In genomic region chr11:119680899-119681370, GRCh38 we compare ENCODE assay signal across 15 cellular contexts. TPM values are rescaled to one million over a fixed set of nuclear protein-coding genes. Genes with fewer than 3 reads are reported as not detected.
DNase-seq lines count a peak whose midpoint lies in the region; ATAC-seq and TF ChIP-seq lines count a peak whose summit lies in the region.
"Had no signal": no experiment of that assay in that cellular context is flagged by ENCODE, and none has a peak within 500 bp of the region (broad histone marks: within the 10 kb centered on the region; RNA-seq: fewer than 3 reads in every experiment).

No MANE protein-coding gene starts in this region.

- intact Hi-C loops in mammary epithelial cell (cut with micrococcal nuclease), result loop anchor here (1.0 kb wide), 1 partner anchor 48 kb away; the partner anchor contains the start of gene NECTIN1

- no TSS peak for BruUV-seq in mammary epithelial cell (replicated peaks; lab: Mats Ljungman, UMichigan)

- TF ChIP-seq POLR2A in NB4 (IDR thresholded peaks at IDR 0.05; ENCODE audit: extremely low read depth, insufficient read length), result no peak

- peaks cover 19% of the 10 kb centered on the region in 2 donors for H3K36me3 Mint-ChIP-seq in stimulated activated naive B cell treated with anti-CD40 and anti-IgM and Interleukin-4, amounts not matched to agents 10 μg/mL and 1 μg/mL and 100 μg/mL, for 72 hours
- H3K36me3 Mint-ChIP-seq in endothelial cell (ENCODE audit: low read depth, unreplicated experiment), result peaks cover 18% of the 10 kb centered on the region

- H3K9ac ChIP-seq in mammary epithelial cell (ENCODE audit: insufficient read depth, low read length) (no peak overlapping the region), SK-N-SH (no peak overlapping the region)

- no peak for ATAC-seq in stimulated activated naive B cell treated with anti-CD40 and anti-IgM and Interleukin-4, amounts not matched to agents 10 μg/mL and 1 μg/mL and 100 μg/mL, for 72 hours (replicated peaks)
- ATAC-seq: stimulated activated naive CD8-positive, alpha-beta T cell treated with anti-CD3 and anti-CD28 coated beads, Interleukin-15, Interleukin-2, amounts not matched to agents 100 U/mL and 50 U/mL, for 24 hours had no signal

- H3K36me3 ChIP-seq in mammary epithelial cell (ENCODE audit: insufficient read depth, low read length) (peaks cover 26% of the 10 kb centered on the region), SK-N-SH (replicated peaks in 1 of 2; ENCODE audit: control insufficient read depth in 1 of 2, insufficient read depth in 2 of 2, low read length in 1 of 2) (peaks cover 0 to 3% of the 10 kb centered on the region in 2 experiments)

- no peak overlapping the region for H3K4me3 Mint-ChIP-seq in stimulated activated naive B cell treated with anti-CD40 and anti-IgM and Interleukin-4, amounts not matched to agents 10 μg/mL and 1 μg/mL and 100 μg/mL, for 72 hours
- no peak overlapping the region for H3K4me3 Mint-ChIP-seq in endothelial cell (ENCODE audit: unreplicated experiment)
- H3K4me3 Mint-ChIP-seq: activated T-helper 1 cell treated with anti-CD3 and anti-CD28 coated beads, Interleukin-12 subunit alpha, Interleukin-12 subunit beta, Interleukin-2, Interleukin-4 antibody, amounts not matched to agents 30 ng/mL and 10 ng/mL and 1 ng/mL, durations not matched to agents 14 hours and 24 hours and 36 hours had no signal

- H2AFZ ChIP-seq in mammary epithelial cell (ENCODE audit: low read depth, low read length) (no peak overlapping the region), SK-N-SH (ENCODE audit: low read depth) (no peak overlapping the region)

- H3K4me2 ChIP-seq in mammary epithelial cell (ENCODE audit: insufficient read depth, low read depth, low read length), result peak overlapping the region; percentile 3
- H3K4me2 ChIP-seq in SK-N-SH, result no peak overlapping the region

- CTCF ChIA-PET in mammary epithelial cell (lab: Charles Lee; ENCODE audit: low non-redundant PET), result interaction anchor here (0.6 kb wide), 1 partner anchor 12 kb away, joined by 3 read pairs; no protein-coding TSS in a partner anchor
- CTCF ChIA-PET in SK-N-SH (lab: Yijun Ruan, JAX), result interaction anchor here (0.7 to 2.3 kb wide), 6 partner anchors 10 to 430 kb away, joined by 3 to 12 read pairs (median 4); partner anchors contain the start of gene NECTIN1

- TF ChIP-seq CTCF in NB4 (IDR thresholded peaks at IDR 0.05; ENCODE audit: low read depth, low read length) (no peak), mammary epithelial cell (conservative IDR thresholded peaks at IDR 0.05 in 1 of 2, IDR thresholded peaks at IDR 0.05 in 1 of 2; ENCODE audit: extremely low read depth in 1 of 2, insufficient read depth in 1 of 2, low read depth in 1 of 2, low read length in 2 of 2) (no peak), endothelial cell (IDR thresholded peaks at IDR 0.05; ENCODE audit: unreplicated experiment) (no peak), SK-N-SH (IDR thresholded peaks at IDR 0.05) (no peak)

- peak overlapping the region; percentile 82 for H3K27ac Mint-ChIP-seq in stimulated activated naive B cell treated with anti-CD40 and anti-IgM and Interleukin-4, amounts not matched to agents 10 μg/mL and 1 μg/mL and 100 μg/mL, for 72 hours
- no peak overlapping the region for H3K27ac Mint-ChIP-seq in endothelial cell (ENCODE audit: unreplicated experiment)
- H3K27ac Mint-ChIP-seq: activated T-helper 1 cell treated with anti-CD3 and anti-CD28 coated beads, Interleukin-12 subunit alpha, Interleukin-12 subunit beta, Interleukin-2, Interleukin-4 antibody, amounts not matched to agents 30 ng/mL and 10 ng/mL and 1 ng/mL, durations not matched to agents 14 hours and 24 hours and 36 hours had no signal

- H3K79me2 ChIP-seq in mammary epithelial cell (ENCODE audit: insufficient read depth, low read length) (peaks cover 98% of the 10 kb centered on the region), SK-N-SH (ENCODE audit: insufficient read depth) (no peaks in the 10 kb centered on the region; the same call in 1 of the 2 replicates)

- no peak overlapping the region for H3K4me3 ChIP-seq in NB4 (ENCODE audit: low read depth, low read length)
- H3K4me3 ChIP-seq in mammary epithelial cell (replicated peaks in 1 of 3; ENCODE audit: insufficient read depth in 1 of 3, low read depth in 2 of 3, low read length in 3 of 3), result no peak overlapping the region
- no peak overlapping the region for H3K4me3 ChIP-seq in SK-N-SH (ENCODE audit: low read depth in 2 of 2, low read length in 1 of 2)
- H3K4me3 ChIP-seq: SJSA1 had no signal

- H3K4me1 Mint-ChIP-seq in stimulated activated naive B cell treated with anti-CD40 and anti-IgM and Interleukin-4, amounts not matched to agents 10 μg/mL and 1 μg/mL and 100 μg/mL, for 72 hours, result peaks cover 5 to 10% of the 10 kb centered on the region in 2 donors
- H3K4me1 Mint-ChIP-seq in endothelial cell (ENCODE audit: unreplicated experiment), result peaks cover 36% of the 10 kb centered on the region

- H4K20me1 ChIP-seq in mammary epithelial cell (ENCODE audit: insufficient read depth, low read length) (no peaks in the 10 kb centered on the region), SK-N-SH (ENCODE audit: insufficient read depth) (no peaks in the 10 kb centered on the region)

- H3K9me3 ChIP-seq in mammary epithelial cell (replicated peaks; ENCODE audit: insufficient read depth, low read length), result peaks cover 9% of the 10 kb centered on the region
- H3K9me3 ChIP-seq in SK-N-SH, result no peaks in the 10 kb centered on the region
- H3K9me3 ChIP-seq: SJSA1 had no signal

- no peaks in the 10 kb centered on the region for H3F3A ChIP-seq in SK-N-SH (replicated peaks; ENCODE audit: insufficient read depth)

- H3K9me3 Mint-ChIP-seq in stimulated activated naive B cell treated with anti-CD40 and anti-IgM and Interleukin-4, amounts not matched to agents 10 μg/mL and 1 μg/mL and 100 μg/mL, for 72 hours, result peaks cover 9 to 11% of the 10 kb centered on the region in 2 donors
- H3K9me3 Mint-ChIP-seq in endothelial cell (ENCODE audit: unreplicated experiment), result no peaks in the 10 kb centered on the region
- H3K9me3 Mint-ChIP-seq: activated T-helper 1 cell treated with anti-CD3 and anti-CD28 coated beads, Interleukin-12 subunit alpha, Interleukin-12 subunit beta, Interleukin-2, Interleukin-4 antibody, amounts not matched to agents 30 ng/mL and 10 ng/mL and 1 ng/mL, durations not matched to agents 14 hours and 24 hours and 36 hours had no signal

- peak; percentile 61 for DNase-seq in NB4 (ENCODE audit: low read depth)
- DNase-seq in mammary epithelial cell, result no peak
- peak; percentile 16 for DNase-seq in iris pigment epithelial cell (ENCODE audit: low read depth)
- DNase-seq in stimulated activated naive B cell treated with anti-CD40 and anti-IgM and Interleukin-4, amounts not matched to agents 10 μg/mL and 1 μg/mL and 100 μg/mL, for 72 hours, result no peak
- DNase-seq in NCI-H1694 (lab: John Stamatoyannopoulos, UW), result no peak
- DNase-seq in endothelial cell (ENCODE audit: low spot score), result no peak
- DNase-seq in NCI-H2171 (lab: John Stamatoyannopoulos, UW), result no peak
- no peak for DNase-seq in SK-N-SH
- DNase-seq: activated CD4-positive, alpha-beta T cell treated with anti-CD3 and anti-CD28 coated beads for 48 hours; kidney glomerular epithelial cell; NCI-H510A treated with DMSO at 0.1 percent for 48 hours; stimulated activated CD4-positive, alpha-beta T cell treated with anti-CD3 and anti-CD28 coated beads, Interleukin-1b, Interleukin-23, amount 100 ng/mL, for 48 hours; stimulated activated naive CD8-positive, alpha-beta T cell treated with anti-CD3 and anti-CD28 coated beads, Interleukin-15, Interleukin-2, amounts not matched to agents 100 U/mL and 50 U/mL, for 24 hours had no signal

- POLR2A ChIA-PET in SK-N-SH (lab: Yijun Ruan, JAX), result no interaction called here

- in situ Hi-C loops in mammary epithelial cell (cut with MboI; ENCODE audit: low sequenced_read_pairs in 2 of 2), result no loop called here

- WGBS in mammary epithelial cell (ENCODE audit: low coverage, missing lambda C conversion rate), result 28% methylated on average over 5 of the region's 5 CpGs
- WGBS in SK-N-SH (ENCODE audit: low lambda C conversion rate), result 85% methylated on average over 4 of the region's 5 CpGs

- H3K27me3 ChIP-seq in mammary epithelial cell (ENCODE audit: insufficient read depth, low read length) (no peaks in the 10 kb centered on the region), SK-N-SH (ENCODE audit: insufficient read depth) (no peaks in the 10 kb centered on the region)
- H3K27me3 ChIP-seq: SJSA1 had no signal

- no peaks in the 10 kb centered on the region for H3K27me3 Mint-ChIP-seq in stimulated activated naive B cell treated with anti-CD40 and anti-IgM and Interleukin-4, amounts not matched to agents 10 μg/mL and 1 μg/mL and 100 μg/mL, for 72 hours
- peaks cover 8% of the 10 kb centered on the region for H3K27me3 Mint-ChIP-seq in endothelial cell (ENCODE audit: unreplicated experiment)

- H3K9me2 ChIP-seq in SK-N-SH, result no peaks in the 10 kb centered on the region

- dilution Hi-C loops in mammary epithelial cell (cut with HindIII; ENCODE audit: low sequenced_read_pairs), result loop anchor here (5.0 kb wide), 2 partner anchors 36 to 96 kb away; no protein-coding TSS in a partner anchor

- peaks cover 65% of the 10 kb centered on the region for H3K4me1 ChIP-seq in mammary epithelial cell (ENCODE audit: insufficient read depth, low read length)
- peaks cover 25 to 63% of the 10 kb centered on the region in 2 experiments for H3K4me1 ChIP-seq in SK-N-SH (ENCODE audit: control insufficient read depth in 1 of 2, insufficient read depth in 2 of 2, low read depth in 1 of 2, low read length in 1 of 2)

- TF ChIP-seq RAD21 in SK-N-SH (IDR thresholded peaks at IDR 0.05; ENCODE audit: low read length), result no peak

- H3K27ac ChIP-seq in mammary epithelial cell (ENCODE audit: insufficient read depth, low read depth, low read length), result no peak overlapping the region
- H3K27ac ChIP-seq in SK-N-SH (ENCODE audit: low read depth in 2 of 2, low read length in 1 of 2), result peak overlapping the region in 1 of 2 experiments; percentile 60; a peak in 1 of 4 replicates
- H3K27ac ChIP-seq: SJSA1 had no signal

- TF ChIP-seq EP300 in SK-N-SH (IDR thresholded peaks at IDR 0.05; ENCODE audit: borderline replicate concordance in 1 of 2, low read depth in 1 of 2, low read length in 1 of 2), result no peak

TF ChIP-seq in SK-N-SH, 30 proteins besides CTCF, POLR2A, EP300 and RAD21 (continues in another document):
- TF ChIP-seq FOXJ3 (CRISPR knock-in tag; IDR thresholded peaks at IDR 0.05) (no peak), GATA2 (CRISPR knock-in tag; IDR thresholded peaks at IDR 0.05) (no peak), RFX5 (IDR thresholded peaks at IDR 0.05; ENCODE audit: low read length) (no peak), POLR2AphosphoS5 (IDR thresholded peaks at IDR 0.05; ENCODE audit: low read depth, low read length) (no peak), RCOR1 (IDR thresholded peaks at IDR 0.05; ENCODE audit: low read length) (no peak)

RNA-seq across cellular contexts. Expression of gene NECTIN1, which starts 48.1 kb away (rescaled TPM):
- total RNA-seq in mammary epithelial cell, result 100 to 1,000 TPM in 1 of 2 donors, 10 to 100 TPM in 1; 60.8 to 162 TPM
- polyA plus RNA-seq in mammary epithelial cell, result 103 TPM
- 278 TPM for polyA minus RNA-seq in mammary epithelial cell
- total RNA-seq in endothelial cell (ENCODE audit: unreplicated experiment), result 17.9 TPM
- 6.7 and 9.1 TPM in 2 replicates for polyA plus RNA-seq in SK-N-SH (2012; rRNA removed)
- polyA plus RNA-seq in SK-N-SH (2012; cell fraction: cytosol; rRNA removed), result 3.9 and 7.4 TPM in 2 replicates
- 10.8 and 12.7 TPM in 2 replicates for polyA plus RNA-seq in SK-N-SH (2012; cell fraction: nucleus; rRNA removed)

Comparison
In these comparisons a context has a peak if more than half of its experiments do, and no peak if none do; other contexts are left out.
1. DNase-seq: peak in NB4 (single experiment) and iris pigment epithelial cell (single experiment); none in mammary epithelial cell (single experiment), stimulated activated naive B cell treated with anti-CD40 and anti-IgM and Interleukin-4, amounts not matched to agents 10 μg/mL and 1 μg/mL and 100 μg/mL, for 72 hours (single experiment), NCI-H1694 (single experiment), endothelial cell (single experiment), NCI-H2171 (single experiment) and SK-N-SH (single experiment).